ENCODE assay signal across 20 cellular contexts in genomic region chr12:44960856-44961255, GRCh38.
DNase-seq lines count a peak whose midpoint lies in the region; ATAC-seq and TF ChIP-seq lines count a peak whose summit lies in the region.
"Had no signal": no experiment of that assay in that cellular context is flagged by ENCODE, and none has a peak within 500 bp of the region (broad histone marks: within the 10 kb centered on the region; RNA-seq: fewer than 3 reads in every experiment).

No MANE protein-coding gene starts in this region.

- no peak overlapping the region for H2BK120ac ChIP-seq in mesendoderm (ENCODE audit: low read depth, low read length)

- no peak for TF ChIP-seq EP300 in stomach (IDR thresholded peaks at IDR 0.05)

- CTCF ChIA-PET in HCT116 (lab: Charles Lee), result interaction anchor here (1.1 to 1.6 kb wide), 2 partner anchors 12 kb away, joined by 3 to 8 read pairs; no protein-coding TSS in a partner anchor

- TF ChIP-seq POLR2A in HCT116 (IDR thresholded peaks at IDR 0.05; ENCODE audit: borderline replicate concordance, extremely low read depth, insufficient read depth, insufficient read length), result no peak
- no peak for TF ChIP-seq POLR2A in stomach (IDR thresholded peaks at IDR 0.05)

- H2AFZ ChIP-seq in HCT116 (ENCODE audit: low read depth, low read length, poor library complexity, severe bottlenecking), result no peak overlapping the region
- H2AFZ ChIP-seq: parathyroid adenoma had no signal

- H4K5ac ChIP-seq in mesendoderm (ENCODE audit: low read length), result no peak overlapping the region

- H3K18ac ChIP-seq in mesendoderm (ENCODE audit: low read length), result no peak overlapping the region

- no peak overlapping the region for H3K9ac ChIP-seq in HCT116 (ENCODE audit: low read length)
- no peak overlapping the region for H3K9ac ChIP-seq in mesendoderm (ENCODE audit: low read length)
- H3K9ac ChIP-seq: parathyroid adenoma had no signal

- TF ChIP-seq CTCF in HCT116 (IDR thresholded peaks at IDR 0.05 in 2 of 3, conservative IDR thresholded peaks at IDR 0.05 in 1 of 3; ENCODE audit: borderline replicate concordance in 1 of 3, insufficient read depth in 1 of 3, low read depth in 2 of 3, low read length in 2 of 3) (peak in 2 of 3 experiments; percentile 49 to 51; a peak in 4 of 6 replicates), VCaP (conservative IDR thresholded peaks at IDR 0.05) (no peak), stomach (IDR thresholded peaks at IDR 0.05) (no peak)

- H4K20me1 ChIP-seq in HCT116 (ENCODE audit: insufficient read depth), result no peaks in the 10 kb centered on the region

- BruUV-seq in HCT116 (replicated peaks; lab: Mats Ljungman, UMichigan), result no TSS peak

- no peaks in the 10 kb centered on the region for H3K9me2 ChIP-seq in HCT116 (ENCODE audit: insufficient read depth)

- H4K8ac ChIP-seq in mesendoderm (ENCODE audit: low read depth, low read length), result no peak overlapping the region

- POLR2A ChIA-PET in HCT116 (lab: Charles Lee), result no interaction called here

- ATAC-seq in HCT116, result peak; percentile 98
- ATAC-seq: lower lobe of right lung; right cardiac atrium; stimulated activated naive CD8-positive, alpha-beta T cell treated with anti-CD3 and anti-CD28 coated beads, Interleukin-15, Interleukin-2, amounts not matched to agents 100 U/mL and 50 U/mL, for 24 hours had no signal

- H3K4me1 ChIP-seq in HCT116 (ENCODE audit: control insufficient read depth in 1 of 2, insufficient read depth in 2 of 2, low read length in 2 of 2) (no peaks in the 10 kb centered on the region), mesendoderm (ENCODE audit: control insufficient read depth, low read depth, low read length) (no peaks in the 10 kb centered on the region), stomach (no peaks in the 10 kb centered on the region)
- H3K4me1 ChIP-seq: lower lobe of right lung, parathyroid adenoma had no signal

- H2BK5ac ChIP-seq in mesendoderm (ENCODE audit: low read length), result no peak overlapping the region

- RAD21 ChIA-PET in HCT116 (lab: Charles Lee; ENCODE audit: low non-redundant PET in 1 of 2, low total read pairs in 2 of 2, uncharacterized antibody in 2 of 2, unreplicated experiment in 2 of 2), result no interaction called here

- no peak for TF ChIP-seq RAD21 in HCT116 (IDR thresholded peaks at IDR 0.05; ENCODE audit: low read depth)

- intact Hi-C loops in HCT116 (cut with micrococcal nuclease), result no loop called here
- intact Hi-C loops in stomach (cut with DNase I; ENCODE audit: low total_unique reads), result no loop called here

- H3K23ac ChIP-seq in mesendoderm (ENCODE audit: low read length), result no peak overlapping the region

- H3K36me3 ChIP-seq in HCT116 (ENCODE audit: control insufficient read depth in 1 of 2, insufficient read depth in 2 of 2, low read length in 2 of 2), result no peaks in the 10 kb centered on the region
- no peaks in the 10 kb centered on the region for H3K36me3 ChIP-seq in mesendoderm (ENCODE audit: control insufficient read depth, insufficient read depth, low read length)
- no peaks in the 10 kb centered on the region for H3K36me3 ChIP-seq in stomach
- H3K36me3 ChIP-seq: cardiac muscle cell, lower lobe of right lung had no signal

- H3K27me3 ChIP-seq in HCT116 (ENCODE audit: insufficient read depth, low read length) (no peaks in the 10 kb centered on the region), mesendoderm (ENCODE audit: insufficient read depth, low read length, poor library complexity) (no peaks in the 10 kb centered on the region), stomach (no peaks in the 10 kb centered on the region)
- H3K27me3 ChIP-seq: cardiac muscle cell had no signal

- H3K27ac ChIP-seq in HCT116 (ENCODE audit: low read depth, low read length), result no peak overlapping the region
- H3K27ac ChIP-seq in VCaP, result peak overlapping the region; percentile 56
- H3K27ac ChIP-seq in mesendoderm (ENCODE audit: low read depth, low read length), result no peak overlapping the region
- H3K27ac ChIP-seq in stomach, result no peak overlapping the region
- H3K27ac ChIP-seq: cardiac muscle cell, lower lobe of right lung, parathyroid adenoma had no signal

- H2AK5ac ChIP-seq in mesendoderm (ENCODE audit: low read length), result no peak overlapping the region

- no peak overlapping the region for H3K4me2 ChIP-seq in HCT116 (ENCODE audit: low read length)
- H3K4me2 ChIP-seq in mesendoderm (ENCODE audit: low read length), result no peak overlapping the region

- no peaks in the 10 kb centered on the region for H3K79me1 ChIP-seq in mesendoderm (ENCODE audit: low read length)

- H3K56ac ChIP-seq in mesendoderm (ENCODE audit: low read length), result no peak overlapping the region

- WGBS in mesendoderm (ENCODE audit: extremely low coverage, insufficient coverage, low lambda C conversion rate), result no CpG with 5 or more reads among the region's 3 CpGs
- 79 to 87% (median 86%) methylated on average over 3 of the region's 3 CpGs for WGBS in stomach, 5 donors

- H3K4ac ChIP-seq in mesendoderm (ENCODE audit: low read depth, low read length), result no peak overlapping the region

- DNase-seq in ELF-1 (ENCODE audit: low read depth, low spot score) (peak; percentile 40), HCT116 (ENCODE audit: low read depth, low spot score) (peak; percentile 19), mesendoderm (peak; percentile 64), COR-L47 (lab: John Stamatoyannopoulos, UW) (no peak), stomach (no peak)
- DNase-seq in activated CD8-positive, alpha-beta memory T cell treated with anti-CD3 and anti-CD28 coated beads, Interleukin-2, amount 50 U/mL, for 4 hours, result no peak
- DNase-seq: CD4-positive, alpha-beta T cell; cortex of kidney; KG1; lower lobe of right lung; NCI-H1436 treated with DMSO at 0.1 percent for 48 hours; NCI-H510A; nephron progenitor cell; right cardiac atrium; RPMI8226; stimulated activated CD4-positive, alpha-beta T cell treated with anti-CD3 and anti-CD28 coated beads, Interleukin-12 subunit alpha, Interleukin-12 subunit beta, amount 100 ng/mL, for 4 hours; stimulated activated naive CD8-positive, alpha-beta T cell treated with anti-CD3 and anti-CD28 coated beads, Interleukin-15, Interleukin-2, amounts not matched to agents 100 U/mL and 50 U/mL, for 24 hours had no signal

- H3K4me3 ChIP-seq in HCT116 (replicated peaks in 1 of 2; ENCODE audit: low read depth in 1 of 2, low read length in 2 of 2) (no peak overlapping the region), mesendoderm (ENCODE audit: low read length) (no peak overlapping the region), stomach (no peak overlapping the region)
- H3K4me3 ChIP-seq: cardiac muscle cell, lower lobe of right lung had no signal

- no peak overlapping the region for H2BK15ac ChIP-seq in mesendoderm (replicated peaks; ENCODE audit: low read depth)

- H3K9me3 ChIP-seq in HCT116 (ENCODE audit: control insufficient read depth in 1 of 2, insufficient read depth in 1 of 2, low read depth in 1 of 2, low read length in 2 of 2) (no peaks in the 10 kb centered on the region), stomach (peaks cover 0 to 16% (median 6%) of the 10 kb centered on the region in 4 donors)
- H3K9me3 ChIP-seq: lower lobe of right lung had no signal

- H3K79me2 ChIP-seq in HCT116 (ENCODE audit: insufficient read depth, low read length), result no peaks in the 10 kb centered on the region
- H3K79me2 ChIP-seq in mesendoderm (ENCODE audit: control insufficient read depth, insufficient read depth, low read length), result no peaks in the 10 kb centered on the region
- H3K79me2 ChIP-seq: parathyroid adenoma had no signal

TF ChIP-seq in HCT116, 20 proteins besides CTCF, POLR2A, EP300 and RAD21:
- TF ChIP-seq FOSL1 (IDR thresholded peaks at IDR 0.05; ENCODE audit: low read depth), result no peak
- no peak for TF ChIP-seq YY1 (IDR thresholded peaks at IDR 0.05; ENCODE audit: extremely low read depth, insufficient replicate concordance, low read depth, low read length)
- no peak for TF ChIP-seq CEBPB (IDR thresholded peaks at IDR 0.05; ENCODE audit: low read depth)
- TF ChIP-seq, protein P1, sequence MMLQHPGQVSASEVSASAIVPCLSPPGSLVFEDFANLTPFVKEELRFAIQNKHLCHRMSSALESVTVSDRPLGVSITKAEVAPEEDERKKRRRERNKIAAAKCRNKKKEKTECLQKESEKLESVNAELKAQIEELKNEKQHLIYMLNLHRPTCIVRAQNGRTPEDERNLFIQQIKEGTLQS (IDR thresholded peaks at IDR 0.05), result no peak
- no peak for TF ChIP-seq JUND (IDR thresholded peaks at IDR 0.05)
- TF ChIP-seq SP1 (IDR thresholded peaks at IDR 0.05; ENCODE audit: low read depth), result no peak
- TF ChIP-seq CBX3 (IDR thresholded peaks at IDR 0.05; ENCODE audit: low read depth), result no peak
- no peak for TF ChIP-seq ZFX (IDR thresholded peaks at IDR 0.05)

Comparison
In these comparisons a context has a peak if more than half of its experiments do, and no peak if none do; other contexts are left out.
1. DNase-seq: peak in ELF-1 (single experiment), HCT116 (single experiment) and mesendoderm (single experiment); none in activated CD8-positive, alpha-beta memory T cell treated with anti-CD3 and anti-CD28 coated beads, Interleukin-2, amount 50 U/mL, for 4 hours (single experiment), COR-L47 (single experiment) and stomach (single experiment).
2. CTCF ChIP-seq: peak in HCT116 (2 of 3); none in VCaP (single experiment) and stomach (0 of 7).